Comparison of ENCODE assay signal across 8 cellular contexts in genomic region chr6:70108230-70108629, GRCh38.
A peak's percentile ranks its signal among the peaks of the same experiment; 100 is the strongest.
DNase-seq lines count a peak whose midpoint lies in the region; ATAC-seq and TF ChIP-seq lines count a peak whose summit lies in the region.

No MANE protein-coding gene starts in this region.

- H3K36me3 ChIP-seq in A673 (ENCODE audit: insufficient read depth, low read length, poor library complexity, severe bottlenecking) (no peaks in the 10 kb centered on the region), RWPE2 (ENCODE audit: low read depth) (no peaks in the 10 kb centered on the region)

- H3K27me3 ChIP-seq in A673 (replicated peaks; ENCODE audit: insufficient read depth, low read depth, low read length, poor library complexity) (no peaks in the 10 kb centered on the region), RWPE2 (ENCODE audit: insufficient read depth, poor library complexity, severe bottlenecking) (peaks cover 22% of the 10 kb centered on the region)

- ATAC-seq in RWPE2 (ENCODE audit: low read depth) (no peak; the same call in 2 of the 3 replicates), HG03571 (IDR thresholded peaks at IDR 0.05; ENCODE audit: unreplicated experiment) (no peak)

- H3K4me3 ChIP-seq in A673 (ENCODE audit: low read depth, low read length, poor library complexity, severe bottlenecking) (no peak overlapping the region), RWPE2 (ENCODE audit: severe bottlenecking) (no peak overlapping the region), fibroblast of the aortic adventitia (ENCODE audit: low read depth, low read length) (no peak overlapping the region)

- H3K4me1 ChIP-seq in A673 (ENCODE audit: insufficient read depth, low read length, poor library complexity, severe bottlenecking) (peaks cover 9% of the 10 kb centered on the region), RWPE2 (ENCODE audit: insufficient read depth, poor library complexity, severe bottlenecking) (no peaks in the 10 kb centered on the region)

- DNase-seq in A673 (ENCODE audit: low spot score) (peak; percentile 72), GM10248 (ENCODE audit: extremely low spot score) (peak; percentile 26), HPDE6-E6E7 (ENCODE audit: extremely low spot score) (peak; percentile 12), RWPE2 (ENCODE audit: low spot score) (no peak), fibroblast of the aortic adventitia (ENCODE audit: low read depth) (peak; percentile 63), retina (peak; percentile 46)
- no peak for DNase-seq in stimulated activated CD4-positive, alpha-beta T cell treated with anti-CD3 and anti-CD28 coated beads, Interleukin-4, amount 100 ng/mL, for 1 hour

- no TSS peak for BruUV-seq in A673 (replicated peaks; lab: Mats Ljungman, UMichigan)

- intact Hi-C loops in A673 (cut with micrococcal nuclease; ENCODE audit: unreplicated experiment) = loop anchor here (2.0 to 10.0 kb wide), 5 partner anchors 59 to 1471 kb away; partner anchors contain the start of gene ADGRB3

- TF ChIP-seq CTCF in A673 (conservative IDR thresholded peaks at IDR 0.05; ENCODE audit: low read depth, low read length) (peak; percentile 81), GM10248 (IDR thresholded peaks at IDR 0.05; ENCODE audit: control extremely low read depth, extremely low read depth, low read depth, missing control alignments) (peak; percentile 63), RWPE2 (IDR thresholded peaks at IDR 0.05; ENCODE audit: poor library complexity, severe bottlenecking) (peak; percentile 80), fibroblast of the aortic adventitia (IDR thresholded peaks at IDR 0.05; ENCODE audit: insufficient read depth, low read length) (peak; percentile 65)

- H3K27ac ChIP-seq in A673 (ENCODE audit: low read depth, low read length, poor library complexity, severe bottlenecking) = no peak overlapping the region
- no peak overlapping the region for H3K27ac ChIP-seq in RWPE2 (ENCODE audit: poor library complexity, severe bottlenecking)

- H3K9me3 ChIP-seq in A673 (ENCODE audit: low read depth, low read length, poor library complexity, severe bottlenecking) (no peaks in the 10 kb centered on the region), RWPE2 (ENCODE audit: severe bottlenecking) (no peaks in the 10 kb centered on the region)

- POLR2A ChIA-PET in A673 (lab: Charles Lee; ENCODE audit: low non-redundant PET) (no interaction called here), GM10248 (lab: Yijun Ruan, JAX) (no interaction called here)

- CTCF ChIA-PET in A673 (lab: Charles Lee) (interaction anchor here (0.5 to 0.8 kb wide), 2 partner anchors 14 to 367 kb away, joined by 3 read pairs; no protein-coding TSS in a partner anchor), GM10248 (lab: Yijun Ruan, JAX) (interaction anchor here (0.7 to 4.0 kb wide), 47 partner anchors 10 to 1536 kb away, joined by 3 to 27 read pairs (median 4); partner anchors contain the start of gene LMBRD1)

Comparison
In these comparisons a context has a peak if more than half of its experiments do, and no peak if none do; other contexts are left out.
1. DNase-seq: peak in A673 (single experiment), GM10248 (single experiment), HPDE6-E6E7 (single experiment), fibroblast of the aortic adventitia (single experiment) and retina (single experiment); none in RWPE2 (single experiment) and stimulated activated CD4-positive, alpha-beta T cell treated with anti-CD3 and anti-CD28 coated beads, Interleukin-4, amount 100 ng/mL, for 1 hour (single experiment).
2. Peak in every context shown above with its lines, with median percentiles within 50 percentile points of each other: CTCF ChIP-seq.